Comparison of ENCODE assay signal across 20 cellular contexts in genomic region chr5:66992547-66992946, GRCh38.
DNase-seq lines count a peak whose midpoint lies in the region; ATAC-seq and TF ChIP-seq lines count a peak whose summit lies in the region.
"Had no signal": no experiment of that assay in that cellular context is flagged by ENCODE, and none has a peak within 500 bp of the region (broad histone marks: within the 10 kb centered on the region; RNA-seq: fewer than 3 reads in every experiment).

No MANE protein-coding gene starts in this region.

- DNase-seq in activated CD4-positive, alpha-beta T cell treated with anti-CD3 and anti-CD28 coated beads, Interleukin-2, amount 10 ng/mL, durations not matched to agents 24 days and 14 days = peak; percentile 47
- DNase-seq in activated CD4-positive, alpha-beta T cell treated with anti-CD3 and anti-CD28 coated beads for 4 hours = no peak
- peak; percentile 89 for DNase-seq in SKM-1 treated with dmso at 0.1 percent for 144 hours (lab: John Stamatoyannopoulos, UW; ENCODE audit: unreplicated experiment)
- no peak for DNase-seq in left lobe of liver (ENCODE audit: low spot score)
- no peak for DNase-seq in upper lobe of right lung
- DNase-seq in ureter (ENCODE audit: low spot score) = no peak
- DNase-seq in NCI-H187 treated with DMSO at 0.1 percent for 48 hours (lab: John Stamatoyannopoulos, UW) = no peak
- DNase-seq: activated CD4-positive, alpha-beta memory T cell treated with anti-CD3 and anti-CD28 coated beads, Interleukin-2, amount 10 ng/mL, durations not matched to agents 7 days and 5 days; activated naive CD4-positive, alpha-beta T cell treated with anti-CD3 and anti-CD28 coated beads for 36 hours; cerebellar nuclear complex; effector memory CD4-positive, alpha-beta T cell; EL; heart left ventricle; MM.1S; NCI-H2029 treated with DMSO at 0.1 percent for 48 hours; SHP77 treated with DMSO at 0.1 percent for 48 hours; stimulated activated naive CD4-positive, alpha-beta T cell treated with Interleukin-2 at 50 U/mL for 16 hours had no signal

- H3K36me3 ChIP-seq in upper lobe of right lung = no peaks in the 10 kb centered on the region
- H3K36me3 ChIP-seq: tibial nerve had no signal

- no peak overlapping the region for H3K27ac Mint-ChIP-seq in activated CD4-positive, alpha-beta T cell treated with anti-CD3 and anti-CD28 coated beads, Interleukin-2, amount 10 ng/mL, durations not matched to agents 24 days and 14 days
- H3K27ac Mint-ChIP-seq: activated CD4-positive, alpha-beta memory T cell treated with anti-CD3 and anti-CD28 coated beads, Interleukin-2, amount 10 ng/mL, durations not matched to agents 7 days and 5 days; activated naive CD4-positive, alpha-beta T cell treated with anti-CD3 and anti-CD28 coated beads for 36 hours had no signal

- no peaks in the 10 kb centered on the region for H3K9me3 Mint-ChIP-seq in activated CD4-positive, alpha-beta T cell treated with anti-CD3 and anti-CD28 coated beads, Interleukin-2, amount 10 ng/mL, durations not matched to agents 24 days and 14 days
- H3K9me3 Mint-ChIP-seq: activated CD4-positive, alpha-beta memory T cell treated with anti-CD3 and anti-CD28 coated beads, Interleukin-2, amount 10 ng/mL, durations not matched to agents 7 days and 5 days; activated naive CD4-positive, alpha-beta T cell treated with anti-CD3 and anti-CD28 coated beads for 36 hours had no signal

- H3K27ac ChIP-seq in upper lobe of right lung = no peak overlapping the region
- H3K27ac ChIP-seq: 22Rv1, heart left ventricle, tibial nerve had no signal

- no peak overlapping the region for H3K4me3 Mint-ChIP-seq in activated CD4-positive, alpha-beta T cell treated with anti-CD3 and anti-CD28 coated beads, Interleukin-2, amount 10 ng/mL, durations not matched to agents 24 days and 14 days
- H3K4me3 Mint-ChIP-seq: activated CD4-positive, alpha-beta memory T cell treated with anti-CD3 and anti-CD28 coated beads, Interleukin-2, amount 10 ng/mL, durations not matched to agents 7 days and 5 days; activated naive CD4-positive, alpha-beta T cell treated with anti-CD3 and anti-CD28 coated beads for 36 hours had no signal

- H3K4me3 ChIP-seq in upper lobe of right lung = no peak overlapping the region
- H3K4me3 ChIP-seq: heart left ventricle, tibial nerve had no signal

- no peaks in the 10 kb centered on the region for H3K9me3 ChIP-seq in upper lobe of right lung
- H3K9me3 ChIP-seq: heart left ventricle, tibial nerve had no signal

- H3K4me1 ChIP-seq in upper lobe of right lung = no peaks in the 10 kb centered on the region

- peaks cover 10% of the 10 kb centered on the region for H3K4me1 Mint-ChIP-seq in activated CD4-positive, alpha-beta T cell treated with anti-CD3 and anti-CD28 coated beads, Interleukin-2, amount 10 ng/mL, durations not matched to agents 24 days and 14 days

- ATAC-seq in left lobe of liver (peak; percentile 53), upper lobe of right lung (peak; percentile 55), HG03565 (IDR thresholded peaks at IDR 0.05; ENCODE audit: unreplicated experiment) (no peak)

- no peaks in the 10 kb centered on the region for H3K27me3 Mint-ChIP-seq in activated CD4-positive, alpha-beta T cell treated with anti-CD3 and anti-CD28 coated beads, Interleukin-2, amount 10 ng/mL, durations not matched to agents 24 days and 14 days
- H3K27me3 Mint-ChIP-seq: activated CD4-positive, alpha-beta memory T cell treated with anti-CD3 and anti-CD28 coated beads, Interleukin-2, amount 10 ng/mL, durations not matched to agents 7 days and 5 days had no signal

- H3K36me3 Mint-ChIP-seq in activated CD4-positive, alpha-beta T cell treated with anti-CD3 and anti-CD28 coated beads, Interleukin-2, amount 10 ng/mL, durations not matched to agents 24 days and 14 days (ENCODE audit: low read depth) = peaks cover 2% of the 10 kb centered on the region

- TF ChIP-seq CTCF in upper lobe of right lung (IDR thresholded peaks at IDR 0.05) = no peak

- intact Hi-C loops in activated CD4-positive, alpha-beta T cell treated with anti-CD3 and anti-CD28 coated beads, Interleukin-2, amount 10 ng/mL, durations not matched to agents 24 days and 14 days (cut with micrococcal nuclease) = no loop called here
- intact Hi-C loops in upper lobe of right lung (cut with DNase I) = loop anchor here (10.0 kb wide), 1 partner anchor 152 kb away; no protein-coding TSS in a partner anchor

- no peaks in the 10 kb centered on the region for H3K27me3 ChIP-seq in upper lobe of right lung
- H3K27me3 ChIP-seq: heart left ventricle, tibial nerve had no signal

Comparison
In these comparisons a context has a peak if more than half of its experiments do, and no peak if none do; other contexts are left out.
1. DNase-seq: peak in activated CD4-positive, alpha-beta T cell treated with anti-CD3 and anti-CD28 coated beads, Interleukin-2, amount 10 ng/mL, durations not matched to agents 24 days and 14 days (single experiment) and SKM-1 treated with dmso at 0.1 percent for 144 hours (single experiment); none in activated CD4-positive, alpha-beta T cell treated with anti-CD3 and anti-CD28 coated beads for 4 hours (0 of 2), left lobe of liver (single experiment), upper lobe of right lung (single experiment), ureter (single experiment) and NCI-H187 treated with DMSO at 0.1 percent for 48 hours (single experiment).